Comparison of ENCODE assay signal across 14 cellular contexts in genomic region chr10:44576715-44577191, GRCh38.
DNase-seq lines count a peak whose midpoint lies in the region; ATAC-seq and TF ChIP-seq lines count a peak whose summit lies in the region.
"Had no signal": no experiment of that assay in that cellular context is flagged by ENCODE, and none has a peak within 500 bp of the region (broad histone marks: within the 10 kb centered on the region; RNA-seq: fewer than 3 reads in every experiment).

No MANE protein-coding gene starts in this region.

- no peaks in the 10 kb centered on the region for H3K9me3 ChIP-seq in muscle layer of duodenum (ENCODE audit: control insufficient read depth in 1 of 2, low read length in 2 of 2)
- H3K9me3 ChIP-seq: colonic mucosa, gastrocnemius medialis had no signal

- H3K27ac ChIP-seq in muscle layer of duodenum (ENCODE audit: low read length), result peak overlapping the region; percentile 30
- H3K27ac ChIP-seq: colonic mucosa had no signal

- ATAC-seq in HG03139 (IDR thresholded peaks at IDR 0.05; ENCODE audit: unreplicated experiment) (no peak), GM21360 (IDR thresholded peaks at IDR 0.05; ENCODE audit: unreplicated experiment) (no peak)
- ATAC-seq: activated naive CD4-positive, alpha-beta T cell treated with anti-CD3 and anti-CD28 coated beads, Interleukin-2, amount 50 U/mL, for 72 hours had no signal

- TF ChIP-seq CTCF in fibroblast of the aortic adventitia (IDR thresholded peaks at IDR 0.05; ENCODE audit: insufficient read depth, low read length), result no peak

- no peaks in the 10 kb centered on the region for H3K27me3 ChIP-seq in muscle layer of duodenum (ENCODE audit: low read depth, low read length)
- H3K27me3 ChIP-seq: colonic mucosa, gastrocnemius medialis had no signal

- DNase-seq in AG08395 (ENCODE audit: low spot score), result peak; percentile 29
- peak; percentile 20 for DNase-seq in LHCN-M2 (ENCODE audit: low read depth)
- DNase-seq in fibroblast of the aortic adventitia (ENCODE audit: low read depth), result peak; percentile 42
- no peak for DNase-seq in DMS 273 (lab: John Stamatoyannopoulos, UW; ENCODE audit: unreplicated experiment)
- DNase-seq in NCI-H510A (lab: John Stamatoyannopoulos, UW), result no peak
- DNase-seq: activated CD4-positive, alpha-beta T cell treated with anti-CD3 and anti-CD28 coated beads for 48 hours; C1 segment of cervical spinal cord; colonic mucosa; gastrocnemius medialis; NCI-H2081 had no signal

- H3K4me1 ChIP-seq in muscle layer of duodenum (ENCODE audit: control insufficient read depth in 1 of 2, insufficient read depth in 2 of 2, low read length in 2 of 2), result no peaks in the 10 kb centered on the region
- H3K4me1 ChIP-seq: colonic mucosa, gastrocnemius medialis had no signal

- no peaks in the 10 kb centered on the region for H3K36me3 ChIP-seq in muscle layer of duodenum (ENCODE audit: control insufficient read depth in 1 of 2, insufficient read depth in 2 of 2, low read length in 2 of 2)
- H3K36me3 ChIP-seq: colonic mucosa, gastrocnemius medialis had no signal

- no peak overlapping the region for H3K4me3 ChIP-seq in fibroblast of the aortic adventitia (ENCODE audit: low read depth, low read length)
- no peak overlapping the region for H3K4me3 ChIP-seq in muscle layer of duodenum (ENCODE audit: low read depth in 1 of 2, low read length in 2 of 2)
- H3K4me3 ChIP-seq: colonic mucosa, gastrocnemius medialis had no signal

Comparison
In these comparisons a context has a peak if more than half of its experiments do, and no peak if none do; other contexts are left out.
1. DNase-seq: peak in AG08395 (single experiment), LHCN-M2 (single experiment) and fibroblast of the aortic adventitia (single experiment); none in DMS 273 (single experiment) and NCI-H510A (single experiment).